Comparison of ENCODE assay signal across 12 cellular contexts in genomic region chr20:39960522-39961420, GRCh38.
DNase-seq lines count a peak whose midpoint lies in the region; ATAC-seq and TF ChIP-seq lines count a peak whose summit lies in the region.
"Had no signal": no experiment of that assay in that cellular context is flagged by ENCODE, and none has a peak within 500 bp of the region (broad histone marks: within the 10 kb centered on the region; RNA-seq: fewer than 3 reads in every experiment).

No MANE protein-coding gene starts in this region.

- no peak overlapping the region for H3K9ac ChIP-seq in MM.1S (ENCODE audit: low read length)
- no peak overlapping the region for H3K9ac ChIP-seq in neural progenitor cell

- peak; percentile 96 for ATAC-seq in WTC11
- ATAC-seq in activated CD8-positive, alpha-beta T cell treated with anti-CD3 and anti-CD28 coated beads for 36 hours: no peak

- POLR2A ChIA-PET in WTC11 (lab: Charles Lee): no interaction called here
- POLR2A ChIA-PET in activated CD8-positive, alpha-beta T cell treated with anti-CD3 and anti-CD28 coated beads for 36 hours (lab: Charles Lee): no interaction called here

- H3K27me3 ChIP-seq in MM.1S (replicated peaks; ENCODE audit: insufficient read depth, low read length) (no peaks in the 10 kb centered on the region), neural progenitor cell (no peaks in the 10 kb centered on the region)
- H3K27me3 ChIP-seq: upper lobe of left lung had no signal

- H4K20me1 ChIP-seq in MM.1S (ENCODE audit: insufficient read depth, low read length) (no peaks in the 10 kb centered on the region), neural progenitor cell (ENCODE audit: low read depth) (no peaks in the 10 kb centered on the region)

- DNase-seq in G401 (ENCODE audit: low spot score) (peak; percentile 0), MM.1S (peak; percentile 14), WTC11 (ENCODE audit: low spot score) (peak; percentile 32), neural progenitor cell (ENCODE audit: low spot score) (no peak), ACHN (no peak), HuH-7.5 (ENCODE audit: low spot score) (no peak)
- no peak for DNase-seq in activated naive CD4-positive, alpha-beta T cell treated with anti-CD3 and anti-CD28 coated beads, Interleukin-2, amount 50 U/mL, for 16 hours
- no peak for DNase-seq in activated CD8-positive, alpha-beta T cell treated with anti-CD3 and anti-CD28 coated beads for 36 hours
- DNase-seq: NK-92 treated with Interleukin-12 subunit alpha and Interleukin-12 subunit beta, amount 100 ng/mL, for 24 hours; T-helper 9 cell had no signal

- H3K27ac Mint-ChIP-seq in WTC11 (no peak overlapping the region; the same call in 1 of the 2 replicates), neural progenitor cell (no peak overlapping the region)
- no peak overlapping the region for H3K27ac Mint-ChIP-seq in activated CD8-positive, alpha-beta T cell treated with anti-CD3 and anti-CD28 coated beads for 36 hours

- TF ChIP-seq CTCF in MM.1S (IDR thresholded peaks at IDR 0.05; ENCODE audit: low read length): no peak
- no peak for TF ChIP-seq CTCF in WTC11 (IDR thresholded peaks at IDR 0.05)
- TF ChIP-seq CTCF in neural progenitor cell (IDR thresholded peaks at IDR 0.05): peak; percentile 5
- TF ChIP-seq CTCF in activated CD8-positive, alpha-beta T cell treated with anti-CD3 and anti-CD28 coated beads for 36 hours (IDR thresholded peaks at IDR 0.05): no peak

- no peaks in the 10 kb centered on the region for H3K27me3 Mint-ChIP-seq in WTC11 (ENCODE audit: low read depth)
- no peaks in the 10 kb centered on the region for H3K27me3 Mint-ChIP-seq in neural progenitor cell (ENCODE audit: insufficient read depth, low read depth)
- no peaks in the 10 kb centered on the region for H3K27me3 Mint-ChIP-seq in activated CD8-positive, alpha-beta T cell treated with anti-CD3 and anti-CD28 coated beads for 36 hours

- CTCF ChIA-PET in WTC11 (lab: Charles Lee): interaction anchor here (0.6 to 1.4 kb wide), 5 partner anchors 68 to 200 kb away, joined by 3 read pairs; no protein-coding TSS in a partner anchor
- CTCF ChIA-PET in activated CD8-positive, alpha-beta T cell treated with anti-CD3 and anti-CD28 coated beads for 36 hours (lab: Charles Lee): no interaction called here

- H3K79me2 ChIP-seq in MM.1S (ENCODE audit: low read length) (no peaks in the 10 kb centered on the region), neural progenitor cell (ENCODE audit: low read depth) (no peaks in the 10 kb centered on the region)

- H3K4me1 Mint-ChIP-seq in WTC11: peaks cover 22% of the 10 kb centered on the region
- H3K4me1 Mint-ChIP-seq in neural progenitor cell: peaks cover 14% of the 10 kb centered on the region
- H3K4me1 Mint-ChIP-seq in activated CD8-positive, alpha-beta T cell treated with anti-CD3 and anti-CD28 coated beads for 36 hours (ENCODE audit: low read depth): no peaks in the 10 kb centered on the region

- H3K9me3 Mint-ChIP-seq in WTC11: no peaks in the 10 kb centered on the region
- no peaks in the 10 kb centered on the region for H3K9me3 Mint-ChIP-seq in neural progenitor cell
- no peaks in the 10 kb centered on the region for H3K9me3 Mint-ChIP-seq in activated CD8-positive, alpha-beta T cell treated with anti-CD3 and anti-CD28 coated beads for 36 hours

- no peak overlapping the region for H2AFZ ChIP-seq in MM.1S (ENCODE audit: low read length)
- H2AFZ ChIP-seq in neural progenitor cell (replicated peaks): peak overlapping the region; percentile 63

- H3K4me1 ChIP-seq in MM.1S (ENCODE audit: low read length) (no peaks in the 10 kb centered on the region), neural progenitor cell (peaks cover 15% of the 10 kb centered on the region)
- H3K4me1 ChIP-seq: upper lobe of left lung had no signal

- H3K4me2 ChIP-seq in MM.1S (ENCODE audit: low read depth, low read length) (no peak overlapping the region), neural progenitor cell (peak overlapping the region; percentile 28)

- H3K4me3 ChIP-seq in MM.1S (ENCODE audit: low read length) (no peak overlapping the region), neural progenitor cell (no peak overlapping the region)
- H3K4me3 ChIP-seq: upper lobe of left lung had no signal

- H3F3A ChIP-seq in MM.1S (ENCODE audit: insufficient read depth, low read length): no peaks in the 10 kb centered on the region
- peaks cover 3% of the 10 kb centered on the region for H3F3A ChIP-seq in neural progenitor cell (ENCODE audit: low read depth)

- H3K27ac ChIP-seq in MM.1S (ENCODE audit: low read length): no peak overlapping the region
- H3K27ac ChIP-seq in neural progenitor cell: no peak overlapping the region
- H3K27ac ChIP-seq: C4-2B, upper lobe of left lung had no signal

- intact Hi-C loops in activated CD8-positive, alpha-beta T cell treated with anti-CD3 and anti-CD28 coated beads for 36 hours (cut with micrococcal nuclease): no loop called here

- in situ Hi-C loops in G401 (cut with HindIII; ENCODE audit: low sequenced_read_pairs) (no loop called here), ACHN (cut with HindIII; ENCODE audit: low pct_ligation_motif_present, low pct_unique_long_range_greater_than_20kb, low sequenced_read_pairs) (no loop called here)

- H3K9me3 ChIP-seq in MM.1S (replicated peaks; ENCODE audit: insufficient read depth, low read length): no peaks in the 10 kb centered on the region
- H3K9me3 ChIP-seq in neural progenitor cell (ENCODE audit: low read depth): no peaks in the 10 kb centered on the region
- H3K9me3 ChIP-seq: upper lobe of left lung had no signal

- no peak overlapping the region for H3K4me3 Mint-ChIP-seq in WTC11
- no peak overlapping the region for H3K4me3 Mint-ChIP-seq in neural progenitor cell
- no peak overlapping the region for H3K4me3 Mint-ChIP-seq in activated CD8-positive, alpha-beta T cell treated with anti-CD3 and anti-CD28 coated beads for 36 hours

- no peaks in the 10 kb centered on the region for H3K36me3 ChIP-seq in MM.1S (replicated peaks; ENCODE audit: insufficient read depth, low read length)
- no peaks in the 10 kb centered on the region for H3K36me3 ChIP-seq in neural progenitor cell
- H3K36me3 ChIP-seq: upper lobe of left lung had no signal

- no peaks in the 10 kb centered on the region for H3K36me3 Mint-ChIP-seq in WTC11
- no peaks in the 10 kb centered on the region for H3K36me3 Mint-ChIP-seq in neural progenitor cell
- no peaks in the 10 kb centered on the region for H3K36me3 Mint-ChIP-seq in activated CD8-positive, alpha-beta T cell treated with anti-CD3 and anti-CD28 coated beads for 36 hours (ENCODE audit: low read depth)

- H3K9me2 ChIP-seq in MM.1S (replicated peaks; ENCODE audit: insufficient read depth, low read length): no peaks in the 10 kb centered on the region

TF ChIP-seq in WTC11, 78 proteins besides CTCF, POLR2A, EP300 and RAD21 (continues in another document):
- TF ChIP-seq NFATC4 (CRISPR knock-in tag; IDR thresholded peaks at IDR 0.05): no peak
- no peak for TF ChIP-seq E2F1 (CRISPR knock-in tag; IDR thresholded peaks at IDR 0.05)
- no peak for TF ChIP-seq FOXP4 (CRISPR knock-in tag; IDR thresholded peaks at IDR 0.05)
- no peak for TF ChIP-seq GABPB1 (CRISPR knock-in tag; IDR thresholded peaks at IDR 0.05)
- no peak for TF ChIP-seq ZBTB43 (CRISPR knock-in tag; IDR thresholded peaks at IDR 0.05)
- no peak for TF ChIP-seq SP1 (CRISPR knock-in tag; conservative IDR thresholded peaks at IDR 0.05)
- no peak for TF ChIP-seq CREB1 (CRISPR knock-in tag; IDR thresholded peaks at IDR 0.05)
- TF ChIP-seq ATF3 (CRISPR knock-in tag; conservative IDR thresholded peaks at IDR 0.05): no peak
- no peak for TF ChIP-seq ZNF416 (CRISPR knock-in tag; IDR thresholded peaks at IDR 0.05)
- TF ChIP-seq TCF7 (CRISPR knock-in tag; IDR thresholded peaks at IDR 0.05; ENCODE audit: low read depth): no peak
- TF ChIP-seq KAT7 (CRISPR knock-in tag; IDR thresholded peaks at IDR 0.05; ENCODE audit: borderline replicate concordance): no peak
- TF ChIP-seq ESRRA (CRISPR knock-in tag; IDR thresholded peaks at IDR 0.05; ENCODE audit: borderline replicate concordance): no peak

Comparison
In these comparisons a context has a peak if more than half of its experiments do, and no peak if none do; other contexts are left out.
1. DNase-seq: peak in G401 (single experiment), MM.1S (single experiment) and WTC11 (single experiment); none in neural progenitor cell (single experiment), activated naive CD4-positive, alpha-beta T cell treated with anti-CD3 and anti-CD28 coated beads, Interleukin-2, amount 50 U/mL, for 16 hours (single experiment), activated CD8-positive, alpha-beta T cell treated with anti-CD3 and anti-CD28 coated beads for 36 hours (single experiment), ACHN (single experiment) and HuH-7.5 (single experiment).